ENCODE assay signal across 2 cellular contexts in the genomic region with DNA sequence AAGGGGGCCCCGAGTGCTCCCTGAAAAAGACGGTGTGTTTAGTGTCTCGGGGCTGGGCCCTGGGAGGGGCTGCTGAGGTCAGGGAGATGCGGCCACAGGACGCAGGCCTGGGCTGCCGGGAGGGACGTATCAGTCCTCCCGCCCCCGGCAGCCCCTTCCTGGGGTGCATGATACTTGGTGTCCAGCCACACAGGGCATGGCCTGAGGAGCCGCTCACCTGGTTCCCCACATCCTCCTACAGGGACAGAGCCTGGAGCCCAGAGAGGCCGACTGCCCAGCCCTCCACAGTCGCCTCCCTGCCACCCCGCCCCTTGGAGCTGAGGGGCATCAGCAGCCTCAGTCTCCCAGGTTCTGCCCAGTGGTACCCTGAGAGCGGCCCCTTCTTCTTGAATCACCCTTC.
TF ChIP-seq lines count a peak whose summit lies in the region.

No MANE protein-coding gene starts in this region.

TF ChIP-seq in HCT116, 20 proteins besides CTCF, POLR2A, EP300 and RAD21:
- TF ChIP-seq, protein P1, sequence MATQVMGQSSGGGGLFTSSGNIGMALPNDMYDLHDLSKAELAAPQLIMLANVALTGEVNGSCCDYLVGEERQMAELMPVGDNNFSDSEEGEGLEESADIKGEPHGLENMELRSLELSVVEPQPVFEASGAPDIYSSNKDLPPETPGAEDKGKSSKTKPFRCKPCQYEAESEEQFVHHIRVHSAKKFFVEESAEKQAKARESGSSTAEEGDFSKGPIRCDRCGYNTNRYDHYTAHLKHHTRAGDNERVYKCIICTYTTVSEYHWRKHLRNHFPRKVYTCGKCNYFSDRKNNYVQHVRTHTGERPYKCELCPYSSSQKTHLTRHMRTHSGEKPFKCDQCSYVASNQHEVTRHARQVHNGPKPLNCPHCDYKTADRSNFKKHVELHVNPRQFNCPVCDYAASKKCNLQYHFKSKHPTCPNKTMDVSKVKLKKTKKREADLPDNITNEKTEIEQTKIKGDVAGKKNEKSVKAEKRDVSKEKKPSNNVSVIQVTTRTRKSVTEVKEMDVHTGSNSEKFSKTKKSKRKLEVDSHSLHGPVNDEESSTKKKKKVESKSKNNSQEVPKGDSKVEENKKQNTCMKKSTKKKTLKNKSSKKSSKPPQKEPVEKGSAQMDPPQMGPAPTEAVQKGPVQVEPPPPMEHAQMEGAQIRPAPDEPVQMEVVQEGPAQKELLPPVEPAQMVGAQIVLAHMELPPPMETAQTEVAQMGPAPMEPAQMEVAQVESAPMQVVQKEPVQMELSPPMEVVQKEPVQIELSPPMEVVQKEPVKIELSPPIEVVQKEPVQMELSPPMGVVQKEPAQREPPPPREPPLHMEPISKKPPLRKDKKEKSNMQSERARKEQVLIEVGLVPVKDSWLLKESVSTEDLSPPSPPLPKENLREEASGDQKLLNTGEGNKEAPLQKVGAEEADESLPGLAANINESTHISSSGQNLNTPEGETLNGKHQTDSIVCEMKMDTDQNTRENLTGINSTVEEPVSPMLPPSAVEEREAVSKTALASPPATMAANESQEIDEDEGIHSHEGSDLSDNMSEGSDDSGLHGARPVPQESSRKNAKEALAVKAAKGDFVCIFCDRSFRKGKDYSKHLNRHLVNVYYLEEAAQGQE (IDR thresholded peaks at IDR 0.05; ENCODE audit: low read depth), result no peak
- peak; percentile 38 for TF ChIP-seq POLR2AphosphoS5 (IDR thresholded peaks at IDR 0.05; ENCODE audit: low read depth, low read length)
TF ChIP-seq in HCT116: peak in this region for 1.

TF ChIP-seq in WTC11, 78 proteins besides CTCF, POLR2A, EP300 and RAD21:
- TF ChIP-seq, protein P2, sequence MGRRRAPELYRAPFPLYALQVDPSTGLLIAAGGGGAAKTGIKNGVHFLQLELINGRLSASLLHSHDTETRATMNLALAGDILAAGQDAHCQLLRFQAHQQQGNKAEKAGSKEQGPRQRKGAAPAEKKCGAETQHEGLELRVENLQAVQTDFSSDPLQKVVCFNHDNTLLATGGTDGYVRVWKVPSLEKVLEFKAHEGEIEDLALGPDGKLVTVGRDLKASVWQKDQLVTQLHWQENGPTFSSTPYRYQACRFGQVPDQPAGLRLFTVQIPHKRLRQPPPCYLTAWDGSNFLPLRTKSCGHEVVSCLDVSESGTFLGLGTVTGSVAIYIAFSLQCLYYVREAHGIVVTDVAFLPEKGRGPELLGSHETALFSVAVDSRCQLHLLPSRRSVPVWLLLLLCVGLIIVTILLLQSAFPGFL (CRISPR knock-in tag; IDR thresholded peaks at IDR 0.05; ENCODE audit: borderline replicate concordance), result no peak
- TF ChIP-seq NFYB (CRISPR knock-in tag; conservative IDR thresholded peaks at IDR 0.05; ENCODE audit: low read depth), result no peak
- TF ChIP-seq ATF1 (CRISPR knock-in tag; IDR thresholded peaks at IDR 0.05), result no peak
- no peak for TF ChIP-seq ZNF219 (CRISPR knock-in tag; IDR thresholded peaks at IDR 0.05; ENCODE audit: borderline replicate concordance)
- TF ChIP-seq, protein P3, sequence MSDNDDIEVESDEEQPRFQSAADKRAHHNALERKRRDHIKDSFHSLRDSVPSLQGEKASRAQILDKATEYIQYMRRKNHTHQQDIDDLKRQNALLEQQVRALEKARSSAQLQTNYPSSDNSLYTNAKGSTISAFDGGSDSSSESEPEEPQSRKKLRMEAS (CRISPR knock-in tag; IDR thresholded peaks at IDR 0.05), result no peak
- TF ChIP-seq ZNF317 (CRISPR knock-in tag; IDR thresholded peaks at IDR 0.05; ENCODE audit: borderline replicate concordance, low read depth), result no peak
- TF ChIP-seq GTF2I (CRISPR knock-in tag; conservative IDR thresholded peaks at IDR 0.05), result no peak
- no peak for TF ChIP-seq ESRRA (CRISPR knock-in tag; IDR thresholded peaks at IDR 0.05; ENCODE audit: borderline replicate concordance)
- no peak for TF ChIP-seq ZNF121 (CRISPR knock-in tag; IDR thresholded peaks at IDR 0.05)
- TF ChIP-seq NR3C1 (CRISPR knock-in tag; conservative IDR thresholded peaks at IDR 0.05; ENCODE audit: low read depth), result no peak
- no peak for TF ChIP-seq TEAD1 (CRISPR knock-in tag; IDR thresholded peaks at IDR 0.05)
- no peak for TF ChIP-seq FOXK1 (CRISPR knock-in tag; IDR thresholded peaks at IDR 0.05)
- TF ChIP-seq, protein P4, sequence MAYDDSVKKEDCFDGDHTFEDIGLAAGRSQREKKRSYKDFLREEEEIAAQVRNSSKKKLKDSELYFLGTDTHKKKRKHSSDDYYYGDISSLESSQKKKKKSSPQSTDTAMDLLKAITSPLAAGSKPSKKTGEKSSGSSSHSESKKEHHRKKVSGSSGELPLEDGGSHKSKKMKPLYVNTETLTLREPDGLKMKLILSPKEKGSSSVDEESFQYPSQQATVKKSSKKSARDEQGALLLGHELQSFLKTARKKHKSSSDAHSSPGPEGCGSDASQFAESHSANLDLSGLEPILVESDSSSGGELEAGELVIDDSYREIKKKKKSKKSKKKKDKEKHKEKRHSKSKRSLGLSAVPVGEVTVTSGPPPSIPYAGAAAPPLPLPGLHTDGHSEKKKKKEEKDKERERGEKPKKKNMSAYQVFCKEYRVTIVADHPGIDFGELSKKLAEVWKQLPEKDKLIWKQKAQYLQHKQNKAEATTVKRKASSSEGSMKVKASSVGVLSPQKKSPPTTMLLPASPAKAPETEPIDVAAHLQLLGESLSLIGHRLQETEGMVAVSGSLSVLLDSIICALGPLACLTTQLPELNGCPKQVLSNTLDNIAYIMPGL (CRISPR knock-in tag; IDR thresholded peaks at IDR 0.05), result no peak
- TF ChIP-seq NFE2L1 (CRISPR knock-in tag; IDR thresholded peaks at IDR 0.05), result no peak
- TF ChIP-seq, protein P5, sequence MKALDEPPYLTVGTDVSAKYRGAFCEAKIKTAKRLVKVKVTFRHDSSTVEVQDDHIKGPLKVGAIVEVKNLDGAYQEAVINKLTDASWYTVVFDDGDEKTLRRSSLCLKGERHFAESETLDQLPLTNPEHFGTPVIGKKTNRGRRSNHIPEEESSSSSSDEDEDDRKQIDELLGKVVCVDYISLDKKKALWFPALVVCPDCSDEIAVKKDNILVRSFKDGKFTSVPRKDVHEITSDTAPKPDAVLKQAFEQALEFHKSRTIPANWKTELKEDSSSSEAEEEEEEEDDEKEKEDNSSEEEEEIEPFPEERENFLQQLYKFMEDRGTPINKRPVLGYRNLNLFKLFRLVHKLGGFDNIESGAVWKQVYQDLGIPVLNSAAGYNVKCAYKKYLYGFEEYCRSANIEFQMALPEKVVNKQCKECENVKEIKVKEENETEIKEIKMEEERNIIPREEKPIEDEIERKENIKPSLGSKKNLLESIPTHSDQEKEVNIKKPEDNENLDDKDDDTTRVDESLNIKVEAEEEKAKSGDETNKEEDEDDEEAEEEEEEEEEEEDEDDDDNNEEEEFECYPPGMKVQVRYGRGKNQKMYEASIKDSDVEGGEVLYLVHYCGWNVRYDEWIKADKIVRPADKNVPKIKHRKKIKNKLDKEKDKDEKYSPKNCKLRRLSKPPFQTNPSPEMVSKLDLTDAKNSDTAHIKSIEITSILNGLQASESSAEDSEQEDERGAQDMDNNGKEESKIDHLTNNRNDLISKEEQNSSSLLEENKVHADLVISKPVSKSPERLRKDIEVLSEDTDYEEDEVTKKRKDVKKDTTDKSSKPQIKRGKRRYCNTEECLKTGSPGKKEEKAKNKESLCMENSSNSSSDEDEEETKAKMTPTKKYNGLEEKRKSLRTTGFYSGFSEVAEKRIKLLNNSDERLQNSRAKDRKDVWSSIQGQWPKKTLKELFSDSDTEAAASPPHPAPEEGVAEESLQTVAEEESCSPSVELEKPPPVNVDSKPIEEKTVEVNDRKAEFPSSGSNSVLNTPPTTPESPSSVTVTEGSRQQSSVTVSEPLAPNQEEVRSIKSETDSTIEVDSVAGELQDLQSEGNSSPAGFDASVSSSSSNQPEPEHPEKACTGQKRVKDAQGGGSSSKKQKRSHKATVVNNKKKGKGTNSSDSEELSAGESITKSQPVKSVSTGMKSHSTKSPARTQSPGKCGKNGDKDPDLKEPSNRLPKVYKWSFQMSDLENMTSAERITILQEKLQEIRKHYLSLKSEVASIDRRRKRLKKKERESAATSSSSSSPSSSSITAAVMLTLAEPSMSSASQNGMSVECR (CRISPR knock-in tag; IDR thresholded peaks at IDR 0.05; ENCODE audit: borderline replicate concordance), result no peak
- TF ChIP-seq, protein P6, sequence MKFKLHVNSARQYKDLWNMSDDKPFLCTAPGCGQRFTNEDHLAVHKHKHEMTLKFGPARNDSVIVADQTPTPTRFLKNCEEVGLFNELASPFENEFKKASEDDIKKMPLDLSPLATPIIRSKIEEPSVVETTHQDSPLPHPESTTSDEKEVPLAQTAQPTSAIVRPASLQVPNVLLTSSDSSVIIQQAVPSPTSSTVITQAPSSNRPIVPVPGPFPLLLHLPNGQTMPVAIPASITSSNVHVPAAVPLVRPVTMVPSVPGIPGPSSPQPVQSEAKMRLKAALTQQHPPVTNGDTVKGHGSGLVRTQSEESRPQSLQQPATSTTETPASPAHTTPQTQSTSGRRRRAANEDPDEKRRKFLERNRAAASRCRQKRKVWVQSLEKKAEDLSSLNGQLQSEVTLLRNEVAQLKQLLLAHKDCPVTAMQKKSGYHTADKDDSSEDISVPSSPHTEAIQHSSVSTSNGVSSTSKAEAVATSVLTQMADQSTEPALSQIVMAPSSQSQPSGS (CRISPR knock-in tag; IDR thresholded peaks at IDR 0.05; ENCODE audit: borderline replicate concordance, low read depth), result no peak
